ENCODE assay signal across 14 cellular contexts in genomic region chr4:1331591-1332353, GRCh38. TPM values are rescaled to one million over a fixed set of nuclear protein-coding genes. Genes with fewer than 3 reads are reported as not detected.
DNase-seq lines count a peak whose midpoint lies in the region; ATAC-seq and TF ChIP-seq lines count a peak whose summit lies in the region.
"Had no signal": no experiment of that assay in that cellular context is flagged by ENCODE, and none has a peak within 500 bp of the region (broad histone marks: within the 10 kb centered on the region; RNA-seq: fewer than 3 reads in every experiment).

No MANE protein-coding gene starts in this region.

- H3K27me3 ChIP-seq in esophagus squamous epithelium: no peaks in the 10 kb centered on the region

- peak overlapping the region; percentile 55 to 75 (median 61) for H3K27ac ChIP-seq in esophagus squamous epithelium
- H3K27ac ChIP-seq in skin epidermis: peak overlapping the region in 15 of 21 experiments; percentile 3 to 66 (median 43)

- POLR2A ChIA-PET in activated CD8-positive, alpha-beta T cell treated with anti-CD3 and anti-CD28 coated beads for 36 hours (lab: Charles Lee): interaction anchor here (1.0 to 3.3 kb wide), 2 partner anchors 14 to 42 kb away, joined by 4 to 11 read pairs; partner anchors contain the start of gene MAEA

- no peak for TF ChIP-seq POLR2A in esophagus squamous epithelium (IDR thresholded peaks at IDR 0.05)

- H3K4me3 Mint-ChIP-seq in activated naive CD8-positive, alpha-beta T cell: no peak overlapping the region
- H3K4me3 Mint-ChIP-seq in activated naive CD8-positive, alpha-beta T cell treated with anti-CD3 and anti-CD28 coated beads, Interleukin-2, amount 50 U/mL, for 24 hours: no peak overlapping the region
- no peak overlapping the region for H3K4me3 Mint-ChIP-seq in activated CD8-positive, alpha-beta T cell treated with anti-CD3 and anti-CD28 coated beads for 36 hours

- TF ChIP-seq CTCF in activated CD8-positive, alpha-beta T cell treated with anti-CD3 and anti-CD28 coated beads for 36 hours (IDR thresholded peaks at IDR 0.05): no peak
- no peak for TF ChIP-seq CTCF in esophagus squamous epithelium (IDR thresholded peaks at IDR 0.05)

- no peaks in the 10 kb centered on the region for H3K9me3 ChIP-seq in esophagus squamous epithelium

- peaks cover 0 to 45% (median 21%) of the 10 kb centered on the region in 3 donors for H3K4me1 ChIP-seq in esophagus squamous epithelium

- no peak for ATAC-seq in activated naive CD8-positive, alpha-beta T cell treated with anti-CD3 and anti-CD28 coated beads, Interleukin-2, amount 50 U/mL, for 24 hours
- ATAC-seq in activated CD8-positive, alpha-beta T cell treated with anti-CD3 and anti-CD28 coated beads for 36 hours: no peak
- ATAC-seq: sciatic nerve had no signal

- no peak for DNase-seq in activated naive CD8-positive, alpha-beta T cell treated with anti-CD3 and anti-CD28 coated beads, Interleukin-2, amount 50 U/mL, for 24 hours
- no peak for DNase-seq in activated CD8-positive, alpha-beta T cell treated with anti-CD3 and anti-CD28 coated beads for 36 hours
- no peak for DNase-seq in esophagus squamous epithelium (lab: John Stamatoyannopoulos, UW)
- DNase-seq in NCI-H2107 treated with DMSO at 0.1 percent for 48 hours (lab: John Stamatoyannopoulos, UW; ENCODE audit: unreplicated experiment): no peak
- DNase-seq in NCI-H2171 (lab: John Stamatoyannopoulos, UW): no peak
- DNase-seq in NCI-H69 (lab: John Stamatoyannopoulos, UW): no peak
- DNase-seq: activated CD8-positive, alpha-beta memory T cell treated with anti-CD3 and anti-CD28 coated beads, Interleukin-2, amount 50 U/mL, for 48 hours; activated naive CD4-positive, alpha-beta T cell treated with anti-CD3 and anti-CD28 coated beads, Interleukin-2, amount 50 U/mL, for 16 hours; effector memory CD4-positive, alpha-beta T cell; hippocampal formation; NCI-H1417 treated with DMSO at 0.1 percent for 48 hours had no signal

- H3K4me3 ChIP-seq in esophagus squamous epithelium (no peak overlapping the region), skin epidermis (no peak overlapping the region)

- CTCF ChIA-PET in activated CD8-positive, alpha-beta T cell treated with anti-CD3 and anti-CD28 coated beads for 36 hours (lab: Charles Lee): interaction anchor here (1.0 to 1.1 kb wide), 3 partner anchors 14 to 64 kb away, joined by 3 to 5 read pairs (median 3); no protein-coding TSS in a partner anchor

- H3K36me3 Mint-ChIP-seq in activated naive CD8-positive, alpha-beta T cell: peaks cover 7% of the 10 kb centered on the region
- H3K36me3 Mint-ChIP-seq in activated naive CD8-positive, alpha-beta T cell treated with anti-CD3 and anti-CD28 coated beads, Interleukin-2, amount 50 U/mL, for 24 hours (ENCODE audit: low read depth): peaks cover 39% of the 10 kb centered on the region
- peaks cover 33% of the 10 kb centered on the region for H3K36me3 Mint-ChIP-seq in activated CD8-positive, alpha-beta T cell treated with anti-CD3 and anti-CD28 coated beads for 36 hours (ENCODE audit: low read depth)

- peaks cover 15 to 92% (median 16%) of the 10 kb centered on the region in 3 donors for H3K36me3 ChIP-seq in esophagus squamous epithelium

- no peaks in the 10 kb centered on the region for H3K27me3 Mint-ChIP-seq in activated naive CD8-positive, alpha-beta T cell
- no peaks in the 10 kb centered on the region for H3K27me3 Mint-ChIP-seq in activated naive CD8-positive, alpha-beta T cell treated with anti-CD3 and anti-CD28 coated beads, Interleukin-2, amount 50 U/mL, for 24 hours
- no peaks in the 10 kb centered on the region for H3K27me3 Mint-ChIP-seq in activated CD8-positive, alpha-beta T cell treated with anti-CD3 and anti-CD28 coated beads for 36 hours

- 85 to 92% methylated on average over 4 to 11 of the region's 21 CpGs for WGBS in esophagus squamous epithelium, 2 donors

- no peaks in the 10 kb centered on the region for H3K9me3 Mint-ChIP-seq in activated naive CD8-positive, alpha-beta T cell (ENCODE audit: low read depth)
- H3K9me3 Mint-ChIP-seq in activated naive CD8-positive, alpha-beta T cell treated with anti-CD3 and anti-CD28 coated beads, Interleukin-2, amount 50 U/mL, for 24 hours: peaks cover 3% of the 10 kb centered on the region
- H3K9me3 Mint-ChIP-seq in activated CD8-positive, alpha-beta T cell treated with anti-CD3 and anti-CD28 coated beads for 36 hours: no peaks in the 10 kb centered on the region

- H3K4me1 Mint-ChIP-seq in activated naive CD8-positive, alpha-beta T cell (ENCODE audit: low read depth): peaks cover 34% of the 10 kb centered on the region
- peaks cover 48% of the 10 kb centered on the region for H3K4me1 Mint-ChIP-seq in activated naive CD8-positive, alpha-beta T cell treated with anti-CD3 and anti-CD28 coated beads, Interleukin-2, amount 50 U/mL, for 24 hours
- peaks cover 40% of the 10 kb centered on the region for H3K4me1 Mint-ChIP-seq in activated CD8-positive, alpha-beta T cell treated with anti-CD3 and anti-CD28 coated beads for 36 hours (ENCODE audit: low read depth)

- intact Hi-C loops in activated CD8-positive, alpha-beta T cell treated with anti-CD3 and anti-CD28 coated beads for 36 hours (cut with micrococcal nuclease): no loop called here
- intact Hi-C loops in esophagus squamous epithelium (cut with DNase I): no loop called here

- peak overlapping the region; percentile 41 for H3K27ac Mint-ChIP-seq in activated naive CD8-positive, alpha-beta T cell
- H3K27ac Mint-ChIP-seq in activated naive CD8-positive, alpha-beta T cell treated with anti-CD3 and anti-CD28 coated beads, Interleukin-2, amount 50 U/mL, for 24 hours: no peak overlapping the region
- peak overlapping the region; percentile 45 for H3K27ac Mint-ChIP-seq in activated CD8-positive, alpha-beta T cell treated with anti-CD3 and anti-CD28 coated beads for 36 hours

RNA-seq across cellular contexts. Expression of gene UVSSA, which starts 15.2 kb away (rescaled TPM):
- 10 to 100 TPM; 18.6 to 20.2 TPM for total RNA-seq in activated CD8-positive, alpha-beta T cell treated with anti-CD3 and anti-CD28 coated beads for 36 hours
- total RNA-seq in esophagus squamous epithelium: 10 to 100 TPM in 3 of 4 donors, 1 to 10 TPM in 1; 7.2 to 12.8 (median 11.5) TPM

RNA-seq across cellular contexts. Expression of gene MAEA, which starts 42.1 kb away (rescaled TPM):
- 10 to 100 TPM; 32.3 to 37.0 TPM for total RNA-seq in activated CD8-positive, alpha-beta T cell treated with anti-CD3 and anti-CD28 coated beads for 36 hours
- 10 to 100 TPM; 56.6 to 78.7 (median 67.5) TPM for total RNA-seq in esophagus squamous epithelium
